ENCODE assay signal across 20 cellular contexts in the genomic region with DNA sequence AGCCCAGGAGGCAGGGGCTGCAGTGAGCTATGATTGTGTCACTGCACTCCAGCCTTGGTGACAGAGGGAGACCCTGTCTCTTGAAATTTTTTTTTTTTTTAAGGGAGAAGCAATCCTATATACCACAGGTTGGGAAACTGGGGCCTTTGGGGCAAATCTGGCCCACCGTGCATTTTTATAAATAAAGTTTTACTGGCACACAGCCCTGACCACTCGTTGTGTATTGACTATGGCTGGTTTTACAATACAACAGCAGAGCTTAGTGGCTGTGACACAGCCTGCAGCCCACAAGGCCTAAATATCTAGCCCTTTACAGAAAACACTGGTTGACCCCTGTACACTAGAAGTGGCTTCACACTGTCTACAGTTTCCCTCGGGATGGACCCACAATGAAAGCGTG. TPM values are rescaled to one million over a fixed set of nuclear protein-coding genes. Genes with fewer than 3 reads are reported as not detected.
A peak's percentile ranks its signal among the peaks of the same experiment; 100 is the strongest.
DNase-seq lines count a peak whose midpoint lies in the region; ATAC-seq and TF ChIP-seq lines count a peak whose summit lies in the region.
"Had no signal": no experiment of that assay in that cellular context is flagged by ENCODE, and none has a peak within 500 bp of the region (broad histone marks: within the 10 kb centered on the region; RNA-seq: fewer than 3 reads in every experiment).

No MANE protein-coding gene starts in this region.

- H3K4me3 ChIP-seq in CD8-positive, alpha-beta memory T cell (ENCODE audit: low read length) = no peak overlapping the region
- H3K4me3 ChIP-seq in neutrophil (ENCODE audit: low read depth in 1 of 2, low read length in 1 of 2) = no peak overlapping the region
- H3K4me3 ChIP-seq: lower lobe of right lung, sigmoid colon, upper lobe of right lung had no signal

- H3K36me3 Mint-ChIP-seq in activated CD4-positive, alpha-beta T cell treated with anti-CD3 and anti-CD28 coated beads, Interleukin-2, amount 10 ng/mL, durations not matched to agents 24 days and 14 days (ENCODE audit: low read depth) = peaks cover 54% of the 10 kb centered on the region
- H3K36me3 Mint-ChIP-seq in CD8-positive, alpha-beta memory T cell = peaks cover 0 to 57% (median 13%) of the 10 kb centered on the region in 3 donors
- H3K36me3 Mint-ChIP-seq in activated naive CD8-positive, alpha-beta T cell = peaks cover 7% of the 10 kb centered on the region

- H3K4me1 ChIP-seq in CD8-positive, alpha-beta memory T cell (ENCODE audit: insufficient read depth, low read length) = peaks cover 26% of the 10 kb centered on the region
- H3K4me1 ChIP-seq in neutrophil (ENCODE audit: control insufficient read depth in 1 of 2, insufficient read depth in 1 of 2, low read depth in 1 of 2, low read length in 1 of 2) = peaks cover 32 to 60% of the 10 kb centered on the region in 2 experiments
- H3K4me1 ChIP-seq: lower lobe of right lung, upper lobe of right lung had no signal

- H3K27ac Mint-ChIP-seq in activated CD4-positive, alpha-beta T cell treated with anti-CD3 and anti-CD28 coated beads, Interleukin-2, amount 10 ng/mL, durations not matched to agents 24 days and 14 days = peak overlapping the region; percentile 87
- H3K27ac Mint-ChIP-seq in CD8-positive, alpha-beta memory T cell = peak overlapping the region in 5 of 8 donors; percentile 69 to 94 (median 80)
- H3K27ac Mint-ChIP-seq in activated naive CD8-positive, alpha-beta T cell = peak overlapping the region; percentile 83

- H3K9me3 Mint-ChIP-seq in activated CD4-positive, alpha-beta T cell treated with anti-CD3 and anti-CD28 coated beads, Interleukin-2, amount 10 ng/mL, durations not matched to agents 24 days and 14 days = no peaks in the 10 kb centered on the region
- peaks cover 0 to 4% (median 0%) of the 10 kb centered on the region in 5 donors for H3K9me3 Mint-ChIP-seq in CD8-positive, alpha-beta memory T cell
- no peaks in the 10 kb centered on the region for H3K9me3 Mint-ChIP-seq in activated naive CD8-positive, alpha-beta T cell (ENCODE audit: low read depth)

- CTCF ChIA-PET in CD8-positive, alpha-beta memory T cell (lab: Charles Lee) = interaction anchor here (1.0 to 3.3 kb wide), 2 partner anchors 173 to 218 kb away, joined by 3 to 15 read pairs; no protein-coding TSS in a partner anchor

- H3K27me3 ChIP-seq in CD8-positive, alpha-beta memory T cell (ENCODE audit: insufficient read depth, low read length, poor library complexity, severe bottlenecking) = no peaks in the 10 kb centered on the region
- H3K27me3 ChIP-seq in neutrophil = no peaks in the 10 kb centered on the region
- H3K27me3 ChIP-seq: brain microvascular endothelial cell, sigmoid colon, upper lobe of right lung had no signal

- TF ChIP-seq CTCF in neutrophil (IDR thresholded peaks at IDR 0.05) = no peak

- peaks cover 36% of the 10 kb centered on the region for H3K36me3 ChIP-seq in CD8-positive, alpha-beta memory T cell (ENCODE audit: insufficient read depth, low read length)
- peaks cover 81% of the 10 kb centered on the region for H3K36me3 ChIP-seq in neutrophil
- H3K36me3 ChIP-seq: brain microvascular endothelial cell had no signal

- no peak for DNase-seq in activated CD4-positive, alpha-beta T cell treated with anti-CD3 and anti-CD28 coated beads, Interleukin-2, amount 10 ng/mL, durations not matched to agents 24 days and 14 days
- no peak for DNase-seq in activated CD4-positive, alpha-beta T cell treated with anti-CD3 and anti-CD28 coated beads for 48 hours
- no peak for DNase-seq in CD8-positive, alpha-beta memory T cell
- no peak for DNase-seq in Kasumi-1 (lab: John Stamatoyannopoulos, UW)
- DNase-seq in NCI-H774 (lab: John Stamatoyannopoulos, UW) = no peak
- DNase-seq: brain microvascular endothelial cell, DMS79, hippocampal formation, lower lobe of right lung, MM.1S, NCI-H1436 treated with DMSO at 0.1 percent for 48 hours, NCI-H2171, NCI-H69, sigmoid colon, upper lobe of right lung had no signal

- no peak overlapping the region for H3K27ac ChIP-seq in CD8-positive, alpha-beta memory T cell (ENCODE audit: low read depth, low read length)
- peak overlapping the region; percentile 75 for H3K27ac ChIP-seq in neutrophil
- H3K27ac ChIP-seq: brain microvascular endothelial cell, C4-2B, lower lobe of right lung, sigmoid colon, upper lobe of right lung had no signal

- POLR2A ChIA-PET in CD8-positive, alpha-beta memory T cell (lab: Charles Lee) = no interaction called here

- no peak overlapping the region for H3K4me3 Mint-ChIP-seq in activated CD4-positive, alpha-beta T cell treated with anti-CD3 and anti-CD28 coated beads, Interleukin-2, amount 10 ng/mL, durations not matched to agents 24 days and 14 days
- no peak overlapping the region for H3K4me3 Mint-ChIP-seq in CD8-positive, alpha-beta memory T cell
- H3K4me3 Mint-ChIP-seq in activated naive CD8-positive, alpha-beta T cell = no peak overlapping the region

- no peaks in the 10 kb centered on the region for H3K9me3 ChIP-seq in CD8-positive, alpha-beta memory T cell (ENCODE audit: low read length)
- H3K9me3 ChIP-seq in neutrophil = no peaks in the 10 kb centered on the region
- H3K9me3 ChIP-seq: lower lobe of right lung, sigmoid colon, upper lobe of right lung had no signal

- intact Hi-C loops in activated CD4-positive, alpha-beta T cell treated with anti-CD3 and anti-CD28 coated beads, Interleukin-2, amount 10 ng/mL, durations not matched to agents 24 days and 14 days (cut with micrococcal nuclease) = no loop called here

- no peak for ATAC-seq in GM18868 (IDR thresholded peaks at IDR 0.05; ENCODE audit: unreplicated experiment)
- ATAC-seq: HCT116, lower lobe of right lung, upper lobe of right lung had no signal

- H3K27me3 Mint-ChIP-seq in activated CD4-positive, alpha-beta T cell treated with anti-CD3 and anti-CD28 coated beads, Interleukin-2, amount 10 ng/mL, durations not matched to agents 24 days and 14 days = no peaks in the 10 kb centered on the region
- H3K27me3 Mint-ChIP-seq in CD8-positive, alpha-beta memory T cell = peaks cover 0 to 6% of the 10 kb centered on the region in 2 donors
- no peaks in the 10 kb centered on the region for H3K27me3 Mint-ChIP-seq in activated naive CD8-positive, alpha-beta T cell

- H3K4me1 Mint-ChIP-seq in activated CD4-positive, alpha-beta T cell treated with anti-CD3 and anti-CD28 coated beads, Interleukin-2, amount 10 ng/mL, durations not matched to agents 24 days and 14 days = peaks cover 43% of the 10 kb centered on the region
- H3K4me1 Mint-ChIP-seq in CD8-positive, alpha-beta memory T cell = peaks cover 24 to 62% (median 61%) of the 10 kb centered on the region in 3 donors
- peaks cover 44% of the 10 kb centered on the region for H3K4me1 Mint-ChIP-seq in activated naive CD8-positive, alpha-beta T cell (ENCODE audit: low read depth)

RNA-seq across cellular contexts. Expression of a gene that starts 58.0 kb away (rescaled TPM):
- total RNA-seq in activated CD4-positive, alpha-beta T cell treated with anti-CD3 and anti-CD28 coated beads, Interleukin-2, amount 10 ng/mL, durations not matched to agents 24 days and 14 days = 48.6 and 50.7 TPM in 2 replicates
- total RNA-seq in CD8-positive, alpha-beta memory T cell = 10 to 100 TPM; 36.7 to 37.0 TPM
- 22.4 TPM for polyA plus RNA-seq in CD8-positive, alpha-beta memory T cell
